8 cellular contexts compared by ENCODE assay signal in the genomic region with DNA sequence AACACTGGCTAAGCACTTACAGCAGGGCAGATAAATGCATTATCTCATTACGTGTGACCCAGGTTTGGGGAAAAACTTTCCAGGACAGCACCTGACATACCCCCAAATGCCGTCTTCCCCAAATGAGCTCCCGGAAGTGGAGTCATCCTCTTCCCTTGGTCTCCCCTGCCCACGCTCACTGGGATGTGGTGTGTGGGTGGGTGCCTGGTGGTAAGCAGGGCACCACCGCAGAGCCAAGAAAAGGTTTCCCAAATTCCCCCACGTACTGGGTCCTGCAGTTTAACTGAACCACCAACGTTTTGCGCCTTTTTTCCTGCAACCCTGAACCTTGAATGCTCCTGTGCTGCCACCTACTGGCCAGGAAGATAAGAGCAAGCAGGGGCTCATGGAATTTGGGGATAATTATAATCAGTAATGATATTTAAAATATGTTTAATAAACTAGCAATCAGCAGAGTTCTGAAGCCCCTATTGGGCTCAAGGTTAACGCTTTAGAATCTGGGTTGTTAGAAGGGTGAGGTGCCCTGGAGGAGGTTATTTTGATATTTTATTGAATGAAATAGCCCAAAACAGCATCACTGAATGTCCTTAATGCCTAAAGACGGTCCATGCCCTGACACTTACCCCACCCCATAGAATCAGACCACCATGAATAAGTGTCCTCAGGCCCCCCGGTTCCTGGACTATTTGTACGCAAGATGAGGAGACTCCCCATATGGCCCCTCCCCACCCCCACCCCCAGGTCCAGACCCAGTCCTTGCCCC. TPM values are rescaled to one million over a fixed set of nuclear protein-coding genes. Genes with fewer than 3 reads are reported as not detected.
DNase-seq lines count a peak whose midpoint lies in the region; ATAC-seq and TF ChIP-seq lines count a peak whose summit lies in the region.

No MANE protein-coding gene starts in this region.

- no peak overlapping the region for H3K27ac ChIP-seq in liver (ENCODE audit: low read depth in 1 of 2, low read length in 2 of 2)

- peaks cover 0 to under 1% (median 0%) of the 10 kb centered on the region in 4 donors for H3K27me3 ChIP-seq in liver (ENCODE audit: control insufficient read depth in 4 of 4, insufficient read depth in 4 of 4, low read length in 3 of 4)

- 25% methylated on average over 12 of the region's 12 CpGs for WGBS in liver

- CTCF ChIA-PET in activated B cell treated with CpG ODN at 0.5 μM for 24 hours (lab: Charles Lee) = interaction anchor here (0.7 to 1.7 kb wide), 10 partner anchors 10 to 633 kb away, joined by 3 to 8 read pairs (median 3); no protein-coding TSS in a partner anchor

- H3K4me1 Mint-ChIP-seq in activated B cell treated with CpG ODN at 0.5 μM for 24 hours = no peaks in the 10 kb centered on the region

- no peak overlapping the region for H3K4me3 ChIP-seq in liver (ENCODE audit: low read depth in 1 of 3, low read length in 3 of 3)

- TF ChIP-seq CTCF in activated B cell treated with CpG ODN at 0.5 μM for 24 hours (IDR thresholded peaks at IDR 0.05) (peak; percentile 56), liver (IDR thresholded peaks at IDR 0.05; ENCODE audit: low read depth, low read length, missing input control) (peak; percentile 92)

- no peaks in the 10 kb centered on the region for H3K9me3 Mint-ChIP-seq in activated B cell treated with CpG ODN at 0.5 μM for 24 hours

- peaks cover 29% of the 10 kb centered on the region for H3K27me3 Mint-ChIP-seq in activated B cell treated with CpG ODN at 0.5 μM for 24 hours

- H3K9ac ChIP-seq in liver (ENCODE audit: low read depth in 1 of 2, low read length in 2 of 2) = no peak overlapping the region

- no peaks in the 10 kb centered on the region for H3K36me3 ChIP-seq in liver (ENCODE audit: control insufficient read depth in 4 of 4, insufficient read depth in 3 of 4, low read depth in 1 of 4, low read length in 3 of 4)

- intact Hi-C loops in activated B cell treated with CpG ODN at 0.5 μM for 24 hours (cut with micrococcal nuclease) = no loop called here

- no peak overlapping the region for H3K27ac Mint-ChIP-seq in activated B cell treated with CpG ODN at 0.5 μM for 24 hours

- DNase-seq in NOMO-1 (lab: John Stamatoyannopoulos, UW; ENCODE audit: unreplicated experiment in 2 of 2) = peak; percentile 16 to 27
- DNase-seq in NOMO-1 treated with dmso at 0.1 percent for 144 hours (lab: John Stamatoyannopoulos, UW; ENCODE audit: unreplicated experiment) = no peak
- DNase-seq in NCI-H2107 (lab: John Stamatoyannopoulos, UW) = peak; percentile 71
- no peak for DNase-seq in activated B cell treated with CpG ODN at 0.5 μM for 24 hours
- peak; percentile 86 for DNase-seq in cerebellar cortex (ENCODE audit: low spot score)
- DNase-seq in stimulated activated CD8-positive, alpha-beta memory T cell treated with anti-CD3 and anti-CD28 coated beads, Interleukin-12 subunit alpha, Interleukin-12 subunit beta, amount 100 ng/mL, for 4 hours (ENCODE audit: low read depth) = peak; percentile 15

- ATAC-seq in activated B cell treated with CpG ODN at 0.5 μM for 24 hours (ENCODE audit: low read depth) (peak; percentile 28), HG02852 (IDR thresholded peaks at IDR 0.05; ENCODE audit: unreplicated experiment) (no peak)

- TF ChIP-seq RAD21 in liver (IDR thresholded peaks at IDR 0.05) = peak; percentile 80 to 86

- no peak overlapping the region for H3K4me3 Mint-ChIP-seq in activated B cell treated with CpG ODN at 0.5 μM for 24 hours

- H3K9me3 ChIP-seq in liver (ENCODE audit: control insufficient read depth in 4 of 4, low read length in 3 of 4) = no peaks in the 10 kb centered on the region

- no peaks in the 10 kb centered on the region for H3K36me3 Mint-ChIP-seq in activated B cell treated with CpG ODN at 0.5 μM for 24 hours (ENCODE audit: low read depth)

- no peaks in the 10 kb centered on the region for H3K4me1 ChIP-seq in liver (ENCODE audit: control insufficient read depth in 4 of 4, insufficient read depth in 4 of 4, low read length in 3 of 4)

- POLR2A ChIA-PET in activated B cell treated with CpG ODN at 0.5 μM for 24 hours (lab: Charles Lee) = interaction anchor here (0.5 kb wide), 1 partner anchor 345 kb away, joined by 8 read pairs; no protein-coding TSS in a partner anchor

TF ChIP-seq in liver, 16 proteins besides CTCF, POLR2A, EP300 and RAD21:
- TF ChIP-seq, protein P1, sequence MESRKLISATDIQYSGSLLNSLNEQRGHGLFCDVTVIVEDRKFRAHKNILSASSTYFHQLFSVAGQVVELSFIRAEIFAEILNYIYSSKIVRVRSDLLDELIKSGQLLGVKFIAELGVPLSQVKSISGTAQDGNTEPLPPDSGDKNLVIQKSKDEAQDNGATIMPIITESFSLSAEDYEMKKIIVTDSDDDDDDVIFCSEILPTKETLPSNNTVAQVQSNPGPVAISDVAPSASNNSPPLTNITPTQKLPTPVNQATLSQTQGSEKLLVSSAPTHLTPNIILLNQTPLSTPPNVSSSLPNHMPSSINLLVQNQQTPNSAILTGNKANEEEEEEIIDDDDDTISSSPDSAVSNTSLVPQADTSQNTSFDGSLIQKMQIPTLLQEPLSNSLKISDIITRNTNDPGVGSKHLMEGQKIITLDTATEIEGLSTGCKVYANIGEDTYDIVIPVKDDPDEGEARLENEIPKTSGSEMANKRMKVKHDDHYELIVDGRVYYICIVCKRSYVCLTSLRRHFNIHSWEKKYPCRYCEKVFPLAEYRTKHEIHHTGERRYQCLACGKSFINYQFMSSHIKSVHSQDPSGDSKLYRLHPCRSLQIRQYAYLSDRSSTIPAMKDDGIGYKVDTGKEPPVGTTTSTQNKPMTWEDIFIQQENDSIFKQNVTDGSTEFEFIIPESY (IDR thresholded peaks at IDR 0.05) = no peak
- TF ChIP-seq JUND (IDR thresholded peaks at IDR 0.05) (no peak), HNF4G (IDR thresholded peaks at IDR 0.05) (no peak), FOXA1 (IDR thresholded peaks at IDR 0.05) (no peak), EGR1 (IDR thresholded peaks at IDR 0.05; ENCODE audit: low read depth in 2 of 2) (no peak), FOXA2 (IDR thresholded peaks at IDR 0.05) (no peak), SP1 (IDR thresholded peaks at IDR 0.05) (no peak)
- TF ChIP-seq, protein P2, sequence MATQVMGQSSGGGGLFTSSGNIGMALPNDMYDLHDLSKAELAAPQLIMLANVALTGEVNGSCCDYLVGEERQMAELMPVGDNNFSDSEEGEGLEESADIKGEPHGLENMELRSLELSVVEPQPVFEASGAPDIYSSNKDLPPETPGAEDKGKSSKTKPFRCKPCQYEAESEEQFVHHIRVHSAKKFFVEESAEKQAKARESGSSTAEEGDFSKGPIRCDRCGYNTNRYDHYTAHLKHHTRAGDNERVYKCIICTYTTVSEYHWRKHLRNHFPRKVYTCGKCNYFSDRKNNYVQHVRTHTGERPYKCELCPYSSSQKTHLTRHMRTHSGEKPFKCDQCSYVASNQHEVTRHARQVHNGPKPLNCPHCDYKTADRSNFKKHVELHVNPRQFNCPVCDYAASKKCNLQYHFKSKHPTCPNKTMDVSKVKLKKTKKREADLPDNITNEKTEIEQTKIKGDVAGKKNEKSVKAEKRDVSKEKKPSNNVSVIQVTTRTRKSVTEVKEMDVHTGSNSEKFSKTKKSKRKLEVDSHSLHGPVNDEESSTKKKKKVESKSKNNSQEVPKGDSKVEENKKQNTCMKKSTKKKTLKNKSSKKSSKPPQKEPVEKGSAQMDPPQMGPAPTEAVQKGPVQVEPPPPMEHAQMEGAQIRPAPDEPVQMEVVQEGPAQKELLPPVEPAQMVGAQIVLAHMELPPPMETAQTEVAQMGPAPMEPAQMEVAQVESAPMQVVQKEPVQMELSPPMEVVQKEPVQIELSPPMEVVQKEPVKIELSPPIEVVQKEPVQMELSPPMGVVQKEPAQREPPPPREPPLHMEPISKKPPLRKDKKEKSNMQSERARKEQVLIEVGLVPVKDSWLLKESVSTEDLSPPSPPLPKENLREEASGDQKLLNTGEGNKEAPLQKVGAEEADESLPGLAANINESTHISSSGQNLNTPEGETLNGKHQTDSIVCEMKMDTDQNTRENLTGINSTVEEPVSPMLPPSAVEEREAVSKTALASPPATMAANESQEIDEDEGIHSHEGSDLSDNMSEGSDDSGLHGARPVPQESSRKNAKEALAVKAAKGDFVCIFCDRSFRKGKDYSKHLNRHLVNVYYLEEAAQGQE (IDR thresholded peaks at IDR 0.05) = no peak
- TF ChIP-seq, protein P3, sequence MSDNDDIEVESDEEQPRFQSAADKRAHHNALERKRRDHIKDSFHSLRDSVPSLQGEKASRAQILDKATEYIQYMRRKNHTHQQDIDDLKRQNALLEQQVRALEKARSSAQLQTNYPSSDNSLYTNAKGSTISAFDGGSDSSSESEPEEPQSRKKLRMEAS (IDR thresholded peaks at IDR 0.05) = no peak

RNA-seq across cellular contexts. Expression of a gene that starts 8.0 kb away (rescaled TPM):
- total RNA-seq in activated B cell treated with CpG ODN at 0.5 μM for 24 hours (not detected in 2 replicates), liver (not detected)
- polyA plus RNA-seq in liver = not detected

RNA-seq across cellular contexts. Expression of a gene that starts 41.6 kb away (rescaled TPM):
- total RNA-seq in activated B cell treated with CpG ODN at 0.5 μM for 24 hours = 0.18 and 0.22 TPM in 2 replicates
- total RNA-seq in liver = under 1 TPM; 0.05 to 0.17 TPM
- polyA plus RNA-seq in liver = under 1 TPM; 0.38 to 0.67 TPM

Comparison
In these comparisons a context has a peak if more than half of its experiments do, and no peak if none do; other contexts are left out.
1. DNase-seq: peak in NOMO-1 (2 of 2), NCI-H2107 (single experiment), cerebellar cortex (single experiment) and stimulated activated CD8-positive, alpha-beta memory T cell treated with anti-CD3 and anti-CD28 coated beads, Interleukin-12 subunit alpha, Interleukin-12 subunit beta, amount 100 ng/mL, for 4 hours (single experiment); none in NOMO-1 treated with dmso at 0.1 percent for 144 hours (single experiment) and activated B cell treated with CpG ODN at 0.5 μM for 24 hours (single experiment).